ENCODE assay signal across 16 cellular contexts in genomic region chr7:19939746-19940145, GRCh38.
DNase-seq lines count a peak whose midpoint lies in the region; ATAC-seq and TF ChIP-seq lines count a peak whose summit lies in the region.
"Had no signal": no experiment of that assay in that cellular context is flagged by ENCODE, and none has a peak within 500 bp of the region (broad histone marks: within the 10 kb centered on the region; RNA-seq: fewer than 3 reads in every experiment).

No MANE protein-coding gene starts in this region.

- H2BK120ac ChIP-seq in mesenchymal stem cell (ENCODE audit: low read depth, low read length): no peak overlapping the region

- no peak overlapping the region for H2BK5ac ChIP-seq in mesenchymal stem cell (ENCODE audit: low read depth, low read length, poor library complexity, severe bottlenecking)

- no peak overlapping the region for H2BK12ac ChIP-seq in mesenchymal stem cell (ENCODE audit: low read length in 2 of 2)

- peak overlapping the region; percentile 44 for H3K9ac ChIP-seq in mesenchymal stem cell (ENCODE audit: low read length)

- no peak overlapping the region for H4K8ac ChIP-seq in mesenchymal stem cell (ENCODE audit: low read length)

- no peak overlapping the region for H4K91ac ChIP-seq in mesenchymal stem cell (ENCODE audit: low read length)

- peak overlapping the region in 1 of 2 experiments; percentile 49 for H3K18ac ChIP-seq in mesenchymal stem cell (ENCODE audit: low read depth in 1 of 2, low read length in 2 of 2)

- no peak overlapping the region for H3K4ac ChIP-seq in mesenchymal stem cell (ENCODE audit: low read depth in 1 of 2, low read length in 2 of 2)

- no peaks in the 10 kb centered on the region for H3K9me3 ChIP-seq in mesenchymal stem cell (ENCODE audit: control insufficient read depth, low read length)

- no peaks in the 10 kb centered on the region for H3K27me3 ChIP-seq in mesenchymal stem cell (ENCODE audit: control insufficient read depth in 1 of 2, insufficient read depth in 1 of 2, low read length in 2 of 2)
- H3K27me3 ChIP-seq: gastroesophageal sphincter had no signal

- no peak overlapping the region for H3K4me2 ChIP-seq in mesenchymal stem cell (ENCODE audit: low read length, poor library complexity, severe bottlenecking)

- TF ChIP-seq POLR2A in erythroblast (IDR thresholded peaks at IDR 0.05; ENCODE audit: low read length): no peak

- no peaks in the 10 kb centered on the region for H3K36me3 ChIP-seq in mesenchymal stem cell (ENCODE audit: control insufficient read depth in 1 of 2, insufficient read depth in 2 of 2, low read depth in 1 of 2, low read length in 2 of 2)
- H3K36me3 ChIP-seq: gastroesophageal sphincter had no signal

- H3K4me1 ChIP-seq in mesenchymal stem cell (ENCODE audit: control insufficient read depth, insufficient read depth, low read depth, low read length): peaks cover 2% of the 10 kb centered on the region
- H3K4me1 ChIP-seq: gastroesophageal sphincter had no signal

- ATAC-seq in GM21423 (IDR thresholded peaks at IDR 0.05; ENCODE audit: unreplicated experiment) (no peak), GM18498 (IDR thresholded peaks at IDR 0.05; ENCODE audit: unreplicated experiment) (no peak)
- ATAC-seq: gastroesophageal sphincter, Panc1 had no signal

- no peak overlapping the region for H3K27ac ChIP-seq in mesenchymal stem cell (ENCODE audit: low read length, poor library complexity, severe bottlenecking)
- H3K27ac ChIP-seq: gastroesophageal sphincter had no signal

- H3K23ac ChIP-seq in mesenchymal stem cell (ENCODE audit: low read length in 2 of 2): no peak overlapping the region

- H2AFZ ChIP-seq in mesenchymal stem cell (ENCODE audit: low read depth, low read length): no peak overlapping the region

- no peaks in the 10 kb centered on the region for H3K79me1 ChIP-seq in mesenchymal stem cell (replicated peaks; ENCODE audit: low read length, poor library complexity, severe bottlenecking)

- peak overlapping the region in 1 of 2 experiments; percentile 15 for H3K14ac ChIP-seq in mesenchymal stem cell (ENCODE audit: low read length in 2 of 2)

- H3K4me3 ChIP-seq in choroid plexus epithelial cell (ENCODE audit: low read depth, low read length) (no peak overlapping the region), mesenchymal stem cell (ENCODE audit: insufficient read depth in 1 of 2, low read depth in 1 of 2, low read length in 2 of 2) (no peak overlapping the region)
- H3K4me3 ChIP-seq: gastroesophageal sphincter had no signal

- DNase-seq in AG09319 (ENCODE audit: extremely low read depth, low read depth) (peak; percentile 30), M059J (ENCODE audit: low read depth) (peak; percentile 87), choroid plexus epithelial cell (ENCODE audit: low read depth) (peak; percentile 52), mesenchymal stem cell (peak; percentile 75), erythroblast (lab: John Stamatoyannopoulos, UW) (no peak), NOMO-1 (lab: John Stamatoyannopoulos, UW; ENCODE audit: unreplicated experiment in 2 of 2) (no peak)
- DNase-seq: amygdala, C1 segment of cervical spinal cord, dermis blood vessel endothelial cell, immature natural killer cell, posterior cingulate gyrus, T-helper 2 cell had no signal

- no peak overlapping the region for H2BK15ac ChIP-seq in mesenchymal stem cell (ENCODE audit: low read depth, poor library complexity, severe bottlenecking)

- peak overlapping the region; percentile 55 for H2AK5ac ChIP-seq in mesenchymal stem cell (ENCODE audit: low read length, severe bottlenecking)

- TF ChIP-seq CTCF in AG09319 (IDR thresholded peaks at IDR 0.05; ENCODE audit: low read depth, low read length) (no peak), choroid plexus epithelial cell (conservative IDR thresholded peaks at IDR 0.05; ENCODE audit: low read depth, low read length) (no peak)

Comparison
In these comparisons a context has a peak if more than half of its experiments do, and no peak if none do; other contexts are left out.
1. DNase-seq: peak in AG09319 (single experiment), M059J (single experiment), choroid plexus epithelial cell (single experiment) and mesenchymal stem cell (single experiment); none in erythroblast (0 of 2) and NOMO-1 (0 of 2).